In genomic region chr7:151626422-151627115, GRCh38 we compare ENCODE assay signal across 8 cellular contexts.
DNase-seq lines count a peak whose midpoint lies in the region; ATAC-seq and TF ChIP-seq lines count a peak whose summit lies in the region.

No MANE protein-coding gene starts in this region.

- TF ChIP-seq POLR2A in transverse colon (IDR thresholded peaks at IDR 0.05): no peak

- peaks cover 3% of the 10 kb centered on the region for H3K36me3 Mint-ChIP-seq in activated naive CD8-positive, alpha-beta T cell treated with anti-CD3 and anti-CD28 coated beads, Interleukin-2, amount 50 U/mL, for 24 hours (ENCODE audit: low read depth)

- intact Hi-C loops in transverse colon (cut with DNase I; ENCODE audit: low total_unique reads): loop anchor here (10.0 kb wide), 2 partner anchors 78 to 112 kb away; partner anchors contain the start of gene RHEB

- H3K27me3 ChIP-seq in kidney epithelial cell (ENCODE audit: control insufficient read depth, insufficient read depth, low read length) (no peaks in the 10 kb centered on the region), transverse colon (no peaks in the 10 kb centered on the region)

- WGBS in transverse colon (ENCODE audit: low coverage in 1 of 2), 2 donors: 59 to 66% methylated on average over 5 to 11 of the region's 11 CpGs

- H3K9me3 ChIP-seq in transverse colon: no peaks in the 10 kb centered on the region

- H3K4me1 ChIP-seq in transverse colon: peaks cover 3 to 25% (median 7%) of the 10 kb centered on the region in 4 donors

- TF ChIP-seq CTCF in kidney epithelial cell (IDR thresholded peaks at IDR 0.05; ENCODE audit: insufficient read depth, low read length, poor library complexity, severe bottlenecking) (peak; percentile 62), transverse colon (IDR thresholded peaks at IDR 0.05) (peak; percentile 34 to 55 (median 38))

- H3K27ac ChIP-seq in transverse colon: no peak overlapping the region

- H3K36me3 ChIP-seq in kidney epithelial cell (ENCODE audit: control insufficient read depth, insufficient read depth, low read length): no peaks in the 10 kb centered on the region
- H3K36me3 ChIP-seq in transverse colon: no peaks in the 10 kb centered on the region

- in situ Hi-C loops in transverse colon (cut with MboI; ENCODE audit: low pct_ligation_motif_present in 1 of 4, low pct_unique_long_range_greater_than_20kb in 1 of 4, low sequenced_read_pairs in 3 of 4): loop anchor here in 1 of 4 donors (25.0 kb wide), 1 partner anchor 111 kb away; no protein-coding TSS in a partner anchor

- peaks cover 29% of the 10 kb centered on the region for H3K4me1 Mint-ChIP-seq in activated naive CD8-positive, alpha-beta T cell treated with anti-CD3 and anti-CD28 coated beads, Interleukin-2, amount 50 U/mL, for 24 hours

- no peak overlapping the region for H3K27ac Mint-ChIP-seq in activated naive CD8-positive, alpha-beta T cell treated with anti-CD3 and anti-CD28 coated beads, Interleukin-2, amount 50 U/mL, for 24 hours

- no peak for TF ChIP-seq EP300 in transverse colon (IDR thresholded peaks at IDR 0.05; ENCODE audit: low read depth)

- no peaks in the 10 kb centered on the region for H3K27me3 Mint-ChIP-seq in activated naive CD8-positive, alpha-beta T cell treated with anti-CD3 and anti-CD28 coated beads, Interleukin-2, amount 50 U/mL, for 24 hours

- no peak overlapping the region for H3K4me3 Mint-ChIP-seq in activated naive CD8-positive, alpha-beta T cell treated with anti-CD3 and anti-CD28 coated beads, Interleukin-2, amount 50 U/mL, for 24 hours

- peak; percentile 11 for DNase-seq in NCI-H2196 (lab: John Stamatoyannopoulos, UW; ENCODE audit: unreplicated experiment)
- DNase-seq in NCI-H2196 treated with DMSO at 0.1 percent for 48 hours (lab: John Stamatoyannopoulos, UW; ENCODE audit: unreplicated experiment): no peak
- peak; percentile 65 for DNase-seq in NCI-H146 (lab: John Stamatoyannopoulos, UW)
- DNase-seq in activated naive CD8-positive, alpha-beta T cell treated with anti-CD3 and anti-CD28 coated beads, Interleukin-2, amount 50 U/mL, for 24 hours: peak; percentile 12
- no peak for DNase-seq in kidney epithelial cell (ENCODE audit: low read depth)
- DNase-seq in transverse colon: peak; percentile 41

- no peaks in the 10 kb centered on the region for H3K9me3 Mint-ChIP-seq in activated naive CD8-positive, alpha-beta T cell treated with anti-CD3 and anti-CD28 coated beads, Interleukin-2, amount 50 U/mL, for 24 hours

- H3K4me3 ChIP-seq in kidney epithelial cell (ENCODE audit: low read depth, low read length) (no peak overlapping the region), transverse colon (no peak overlapping the region)

- ATAC-seq in activated naive CD8-positive, alpha-beta T cell treated with anti-CD3 and anti-CD28 coated beads, Interleukin-2, amount 50 U/mL, for 24 hours: no peak
- ATAC-seq in GM18909 (IDR thresholded peaks at IDR 0.05; ENCODE audit: poor library complexity, unreplicated experiment) (no peak), GM19397 (IDR thresholded peaks at IDR 0.05; ENCODE audit: unreplicated experiment) (no peak)

Comparison
In these comparisons a context has a peak if more than half of its experiments do, and no peak if none do; other contexts are left out.
1. DNase-seq: peak in NCI-H2196 (single experiment), NCI-H146 (single experiment), activated naive CD8-positive, alpha-beta T cell treated with anti-CD3 and anti-CD28 coated beads, Interleukin-2, amount 50 U/mL, for 24 hours (single experiment) and transverse colon (single experiment); none in NCI-H2196 treated with DMSO at 0.1 percent for 48 hours (single experiment) and kidney epithelial cell (single experiment).